Comparison of ENCODE assay signal across 23 cellular contexts in genomic region chr2:71669628-71670429, GRCh38.
DNase-seq lines count a peak whose midpoint lies in the region; ATAC-seq and TF ChIP-seq lines count a peak whose summit lies in the region.
"Had no signal": no experiment of that assay in that cellular context is flagged by ENCODE, and none has a peak within 500 bp of the region (broad histone marks: within the 10 kb centered on the region; RNA-seq: fewer than 3 reads in every experiment).

No MANE protein-coding gene starts in this region.

- no peaks in the 10 kb centered on the region for H3K4me1 ChIP-seq in right atrium auricular region
- H3K4me1 ChIP-seq: BE2C, parathyroid adenoma had no signal

- intact Hi-C loops in Right ventricle myocardium inferior (cut with DNase I), result no loop called here
- intact Hi-C loops in posterior vena cava (cut with DNase I), result no loop called here

- no peaks in the 10 kb centered on the region for H3K27me3 ChIP-seq in right atrium auricular region
- H3K27me3 ChIP-seq: BE2C, thyroid gland had no signal

- peak; percentile 28 for DNase-seq in right atrium auricular region (ENCODE audit: low spot score)
- DNase-seq in Right ventricle myocardium inferior (ENCODE audit: missing footprints), result no peak
- peak; percentile 2 for DNase-seq in hepatic stellate cell (ENCODE audit: low spot score)
- peak; percentile 40 for DNase-seq in posterior vena cava (ENCODE audit: low spot score)
- DNase-seq in SKM-1 (lab: John Stamatoyannopoulos, UW; ENCODE audit: unreplicated experiment), result no peak
- no peak for DNase-seq in mucosa of gallbladder (ENCODE audit: low spot score)
- no peak for DNase-seq in MV-4-11 (lab: John Stamatoyannopoulos, UW)
- DNase-seq: activated CD4-positive, alpha-beta T cell treated with anti-CD3 and anti-CD28 coated beads, Interleukin-2, amount 50 U/mL, for 48 hours; activated naive CD8-positive, alpha-beta T cell treated with anti-CD3 and anti-CD28 coated beads for 36 hours; BE2C; CD8-positive, alpha-beta memory T cell; DMS153; hypothalamus; NCI-H1105; NCI-H2029; NCI-H526; stimulated activated naive CD8-positive, alpha-beta T cell treated with anti-CD3 and anti-CD28 coated beads, Interleukin-15, amount 100 ng/mL, for 72 hours; T-helper 1 cell; thyroid gland had no signal

- H3K27ac ChIP-seq in right atrium auricular region, result no peak overlapping the region
- H3K27ac ChIP-seq: parathyroid adenoma, thyroid gland had no signal

- no peak for ATAC-seq in Right ventricle myocardium inferior
- ATAC-seq in HG03095 (IDR thresholded peaks at IDR 0.05; ENCODE audit: unreplicated experiment), result no peak
- ATAC-seq: K562; natural killer cell treated with Interleukin-12 subunit alpha and Interleukin-12 subunit beta and Interleukin-15 and Interleukin-18, amount 100 ng/mL, for 72 hours; stimulated activated naive CD8-positive, alpha-beta T cell treated with anti-CD3 and anti-CD28 coated beads, Interleukin-15, amount 100 ng/mL, for 72 hours had no signal

- H3K36me3 ChIP-seq in right atrium auricular region, result peaks cover 45% of the 10 kb centered on the region
- H3K36me3 ChIP-seq: BE2C, thyroid gland had no signal

- H3K9me3 ChIP-seq in right atrium auricular region, result no peaks in the 10 kb centered on the region
- H3K9me3 ChIP-seq: BE2C, thyroid gland had no signal

- H3K4me3 ChIP-seq in right atrium auricular region, result no peak overlapping the region
- H3K4me3 ChIP-seq: K562, thyroid gland had no signal

- TF ChIP-seq CTCF in right atrium auricular region (IDR thresholded peaks at IDR 0.05), result no peak

Comparison
In these comparisons a context has a peak if more than half of its experiments do, and no peak if none do; other contexts are left out.
1. DNase-seq: peak in right atrium auricular region (single experiment), hepatic stellate cell (single experiment) and posterior vena cava (single experiment); none in Right ventricle myocardium inferior (single experiment), SKM-1 (single experiment), mucosa of gallbladder (single experiment) and MV-4-11 (single experiment).